Comparison of ENCODE assay signal across 8 cellular contexts in the genomic region with DNA sequence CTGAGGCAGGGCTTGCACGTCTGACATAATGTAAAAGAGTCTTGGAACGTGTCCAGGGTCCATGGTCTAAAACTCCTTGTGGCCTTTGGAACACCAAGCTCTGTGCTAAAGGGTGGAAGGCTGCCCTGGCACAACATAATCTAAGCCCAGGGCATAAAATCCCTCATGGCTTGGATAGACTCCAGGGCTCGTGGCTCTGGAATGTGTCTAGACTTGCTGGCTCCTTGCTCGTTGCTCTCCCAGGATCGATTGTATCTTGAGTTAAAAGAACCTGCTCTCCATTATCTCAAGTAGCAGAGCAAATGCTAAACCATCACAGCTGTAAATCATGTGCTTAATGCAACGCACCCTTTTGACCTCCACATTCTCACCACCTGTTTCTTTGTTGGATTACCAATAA. TPM values are rescaled to one million over a fixed set of nuclear protein-coding genes. Genes with fewer than 3 reads are reported as not detected.
DNase-seq lines count a peak whose midpoint lies in the region; ATAC-seq, FAIRE-seq and TF ChIP-seq lines count a peak whose summit lies in the region.
"Not testable (repeated sequence)": the region's sequence is repeated elsewhere in the genome, so short reads cannot be mapped to it uniquely, and the experiment has no call there.

No MANE protein-coding gene starts in this region.

- not testable (repeated sequence) for H2AFZ ChIP-seq in GM23248; K562 (ENCODE audit: low read depth, low read length); HepG2 (ENCODE audit: low read length)

- WGBS in GM23248 (ENCODE audit: low coverage in 1 of 2, low lambda C conversion rate in 2 of 2, missing lambda C conversion rate in 2 of 2), 2 experiments = 21 to 26% methylated on average over 6 of the region's 6 CpGs
- 9% methylated on average over 6 of the region's 6 CpGs for WGBS in K562 (ENCODE audit: insufficient coverage, low coverage, missing lambda C conversion rate)
- 2% methylated on average over 5 of the region's 6 CpGs for WGBS in HepG2 (ENCODE audit: low lambda C conversion rate)

- TF ChIP-seq EP300 in K562 (IDR thresholded peaks at IDR 0.05; ENCODE audit: low read length); HepG2 (IDR thresholded peaks at IDR 0.05; ENCODE audit: low read depth in 2 of 2, low read length in 2 of 2); HepG2 (CRISPR knock-in tag; IDR thresholded peaks at IDR 0.05; ENCODE audit: borderline replicate concordance): not testable (repeated sequence)

- DNase-seq in AG10803 (ENCODE audit: low read depth) (peak; percentile 44), GM23248 (peak; percentile 49), NCI-H2107 treated with DMSO at 0.1 percent for 48 hours (lab: John Stamatoyannopoulos, UW; ENCODE audit: unreplicated experiment) (peak; percentile 9), SJCRH30 (peak; percentile 22 to 28), fibroblast of mammary gland (ENCODE audit: low read depth) (peak; percentile 6), HepG2 (ENCODE audit: low spot score) (peak; percentile 25)
- not testable (repeated sequence) for DNase-seq in K562 (ENCODE audit: extremely low read depth in 1 of 4, low spot score in 3 of 4); progenitor cell of endocrine pancreas (ENCODE audit: low spot score, unreplicated experiment)

- not testable (repeated sequence) for H4K20me1 ChIP-seq in GM23248 (ENCODE audit: insufficient read depth); K562 (replicated peaks; ENCODE audit: control insufficient read depth, insufficient read depth, low read length); HepG2 (ENCODE audit: insufficient read depth, low read length)

- H3K4me2 ChIP-seq in GM23248 (ENCODE audit: unreplicated experiment); K562 (ENCODE audit: insufficient read depth, low read length); HepG2 (ENCODE audit: low read depth, low read length): not testable (repeated sequence)

- H3K79me2 ChIP-seq in GM23248 (ENCODE audit: insufficient read depth); K562 (ENCODE audit: control insufficient read depth, insufficient read depth, low read length); HepG2 (ENCODE audit: insufficient read depth, low read length): not testable (repeated sequence)

- intact Hi-C loops in K562 (cut with micrococcal nuclease); HepG2 (cut with micrococcal nuclease; ENCODE audit: unreplicated experiment): not testable (repeated sequence)

- H3K27ac ChIP-seq in GM23248; SJCRH30; K562 (ENCODE audit: extremely low read depth, low read depth, low read length); HepG2 (ENCODE audit: extremely low read length, insufficient read depth, low read length): not testable (repeated sequence)

- ATAC-seq in K562, HepG2: not testable (repeated sequence)

- H3K9me2 ChIP-seq in GM23248 (ENCODE audit: insufficient read depth) = not testable (repeated sequence)

- BruUV-seq in K562 (replicated peaks; lab: Mats Ljungman, UMichigan); HepG2 (replicated peaks; lab: Mats Ljungman, UMichigan): not testable (repeated sequence)

- not testable (repeated sequence) for TF ChIP-seq CTCF in AG10803 (conservative IDR thresholded peaks at IDR 0.05; ENCODE audit: low read length); K562 (IDR thresholded peaks at IDR 0.05 in 2 of 3, conservative IDR thresholded peaks at IDR 0.05 in 1 of 3; ENCODE audit: insufficient read depth in 2 of 3, low read depth in 1 of 3, low read length in 3 of 3); fibroblast of mammary gland (conservative IDR thresholded peaks at IDR 0.05; ENCODE audit: control insufficient read depth, insufficient read depth, low read depth, low read length); HepG2 (CRISPR knock-in tag; IDR thresholded peaks at IDR 0.05); progenitor cell of endocrine pancreas (IDR thresholded peaks at IDR 0.05; ENCODE audit: unreplicated experiment)

- not testable (repeated sequence) for H3K9me3 ChIP-seq in GM23248 (ENCODE audit: low read depth); SJCRH30 (replicated peaks); K562 (replicated peaks; ENCODE audit: control insufficient read depth, insufficient read depth, low read depth, low read length); HepG2 (ENCODE audit: low read length)

- H3K36me3 Mint-ChIP-seq in progenitor cell of endocrine pancreas (ENCODE audit: insufficient read depth) = not testable (repeated sequence)

- H3K4me1 ChIP-seq in GM23248 (ENCODE audit: insufficient read depth) (peaks cover 37% of the 10 kb centered on the region), K562 (replicated peaks in 1 of 2; ENCODE audit: control insufficient read depth in 2 of 2, insufficient read depth in 2 of 2, low read length in 2 of 2) (peaks cover 8 to 12% of the 10 kb centered on the region in 2 experiments; a peak in 4 of 5 replicates), HepG2 (ENCODE audit: insufficient read depth, low read length) (peaks cover 21% of the 10 kb centered on the region)
- H3K4me1 ChIP-seq in SJCRH30 = not testable (repeated sequence)

- not testable (repeated sequence) for H3K27me3 Mint-ChIP-seq in progenitor cell of endocrine pancreas

- H3K9me3 Mint-ChIP-seq in progenitor cell of endocrine pancreas (ENCODE audit: low read depth) = not testable (repeated sequence)

- POLR2A ChIA-PET in K562 (lab: Yijun Ruan, JAX) = interaction anchor here (0.6 kb wide), 2 partner anchors 199 to 287 kb away, joined by 3 to 4 read pairs; no protein-coding TSS in a partner anchor
- POLR2A ChIA-PET in HepG2 (lab: Yijun Ruan, JAX) = not testable (repeated sequence)

- H3K36me3 ChIP-seq in GM23248 (ENCODE audit: low read depth); SJCRH30; K562 (ENCODE audit: control insufficient read depth, insufficient read depth, low read length); HepG2 (replicated peaks in 1 of 2; ENCODE audit: control insufficient read depth in 1 of 2, insufficient read depth in 2 of 2, low read length in 2 of 2): not testable (repeated sequence)

- H3F3A ChIP-seq in GM23248 (ENCODE audit: insufficient read depth) = peaks cover 27% of the 10 kb centered on the region

- H3K4me3 Mint-ChIP-seq in progenitor cell of endocrine pancreas (ENCODE audit: low read depth) = not testable (repeated sequence)

- H3K27ac Mint-ChIP-seq in progenitor cell of endocrine pancreas = peak overlapping the region; percentile 29

- H3K27me3 ChIP-seq in GM23248 (replicated peaks; ENCODE audit: insufficient read depth); SJCRH30; K562 (ENCODE audit: control insufficient read depth in 2 of 2, insufficient read depth in 2 of 2, low read length in 2 of 2); HepG2 (ENCODE audit: control insufficient read depth in 1 of 2, insufficient read depth in 2 of 2, low read length in 2 of 2): not testable (repeated sequence)

- not testable (repeated sequence) for FAIRE-seq in K562 (lab: Jason Lieb, UNC); HepG2 (lab: Jason Lieb, UNC)

- H3K9ac ChIP-seq in GM23248; K562 (ENCODE audit: insufficient read depth in 1 of 2, low read depth in 2 of 2, low read length in 2 of 2); HepG2 (ENCODE audit: insufficient read depth, low read depth, low read length): not testable (repeated sequence)

- not testable (repeated sequence) for H3K4me3 ChIP-seq in AG10803 (ENCODE audit: low read length); GM23248; SJCRH30; K562; fibroblast of mammary gland (ENCODE audit: control insufficient read depth, low read depth, low read length); HepG2 (replicated peaks in 1 of 3; ENCODE audit: insufficient read depth in 1 of 3, low read depth in 2 of 3, low read length in 3 of 3)

- CTCF ChIA-PET in K562 (lab: Yijun Ruan, JAX; ENCODE audit: low intra/inter-chr PET ratio) = interaction anchor here (0.5 kb wide), 1 partner anchor 356 kb away, joined by 3 read pairs; no protein-coding TSS in a partner anchor
- CTCF ChIA-PET in HepG2 (lab: Yijun Ruan, JAX; ENCODE audit: low intra/inter-chr PET ratio, low total read pairs) = not testable (repeated sequence)

- not testable (repeated sequence) for TF ChIP-seq POLR2A in K562 (conservative IDR thresholded peaks at IDR 0.05); HepG2 (IDR thresholded peaks at IDR 0.05; ENCODE audit: insufficient read depth in 1 of 2, low read depth in 2 of 2, low read length in 2 of 2)

- TF ChIP-seq RAD21 in K562 (CRISPR knock-in tag; conservative IDR thresholded peaks at IDR 0.05 in 1 of 2, IDR thresholded peaks at IDR 0.05 in 1 of 2); HepG2 (CRISPR knock-in tag; IDR thresholded peaks at IDR 0.05): not testable (repeated sequence)

- in situ Hi-C loops in GM23248 (cut with MboI); K562 (cut with MboI); HepG2 (cut with HindIII; ENCODE audit: extremely low pct_ligation_motif_present, low pct_unique_long_range_greater_than_20kb): not testable (repeated sequence)

- not testable (repeated sequence) for H3K4me1 Mint-ChIP-seq in progenitor cell of endocrine pancreas (ENCODE audit: low read depth)

- H3K9me1 ChIP-seq in K562 (ENCODE audit: control insufficient read depth, insufficient read depth, low read length) = not testable (repeated sequence)

RNA-seq across cellular contexts. Expression of gene SH3BP5, which starts 31.7 kb away (rescaled TPM):
- total RNA-seq in GM23248 (2014; rRNA removed; shearing (Covaris generic)) = 39.2 and 69.2 TPM in 2 replicates
- polyA plus RNA-seq in GM23248 (2016; fragmentation: Nextera tagmentation; extraction: Ambion mirVana) (35.9 and 37.8 TPM in 2 replicates), K562 (2011; rRNA removed) (26.2 and 29.0 TPM in 2 replicates), K562 (2014; fragmentation: Illumina TruSeq; extraction: Trizol) (22.0 and 28.0 TPM in 2 replicates), K562 (2014; fragmentation: Nextera tagmentation; extraction: Ambion mirVana) (1 to 10 TPM; 2.9 to 3.5 TPM), K562 (2014; rRNA removed) (23.4 and 24.7 TPM in 2 replicates), HepG2 (2011; rRNA removed) (0.09 and 0.16 TPM in 2 replicates)
- total RNA-seq in SJCRH30 (2014; rRNA removed; shearing (Covaris generic)) = 8.1 and 8.5 TPM in 2 replicates
- 17.8 and 19.2 TPM in 2 replicates for total RNA-seq in K562 (2011; cell fraction: chromatin; rRNA removed; ENCODE audit: low replicate concordance)
- 10.1 and 13.8 TPM in 2 replicates for total RNA-seq in K562 (2011; cell fraction: nucleolus; rRNA removed)
- 11.7 and 17.1 TPM in 2 replicates for total RNA-seq in K562 (2011; cell fraction: nucleoplasm; rRNA removed)
- total RNA-seq in K562 (2014; rRNA removed) (14.9 and 17.1 TPM in 2 replicates), K562 (2014; rRNA removed; fragmentation: Illumina TruSeq; extraction: Trizol) (13.5 and 15.2 TPM in 2 replicates), K562 (2015; rRNA removed; fragmentation: Illumina TruSeq; extraction: Trizol) (12.2 and 13.5 TPM in 2 replicates), K562 (2021) (13.9 and 18.6 TPM in 2 replicates), HepG2 (2016; rRNA removed; fragmentation: Illumina TruSeq; extraction: Trizol) (0.09 TPM in 1 of 2 replicates, not detected in the other), progenitor cell of endocrine pancreas (11.6 and 14.7 TPM in 2 replicates)
- polyA plus RNA-seq in K562 (2011; cell fraction: cytosol; rRNA removed) = 19.8 and 19.9 TPM in 2 replicates
- polyA plus RNA-seq in K562 (2011; cell fraction: nucleus; rRNA removed) = 18.5 and 19.8 TPM in 2 replicates
- 20.4 and 27.0 TPM in 2 replicates for polyA plus RNA-seq in K562 (2012)
- 15.7 and 16.1 TPM in 2 replicates for polyA minus RNA-seq in K562 (2011; rRNA and poly(A)+ RNA removed)
- 12.2 and 14.1 TPM in 2 replicates for polyA minus RNA-seq in K562 (2011; cell fraction: cytosol; rRNA and poly(A)+ RNA removed)
- 8.8 and 12.4 TPM in 2 replicates for polyA minus RNA-seq in K562 (2011; cell fraction: nucleus; rRNA and poly(A)+ RNA removed)
- not detected in 2 replicates for total RNA-seq in HepG2 (2016; cell fraction: cytosol; rRNA removed; fragmentation: Illumina TruSeq; extraction: Trizol; ENCODE audit: low read depth)
- total RNA-seq in HepG2 (2016; cell fraction: insoluble cytoplasmic fraction; rRNA removed; fragmentation: Illumina TruSeq; extraction: Trizol) = 0.06 TPM in 1 of 2 replicates, not detected in the other
- total RNA-seq in HepG2 (2016; cell fraction: membrane; rRNA removed; fragmentation: Illumina TruSeq; extraction: Trizol) = not detected in 2 replicates
- not detected in 2 replicates for total RNA-seq in HepG2 (2016; cell fraction: nucleus; rRNA removed; fragmentation: Illumina TruSeq; extraction: Trizol)
- 0.05 and 0.09 TPM in 2 replicates for polyA plus RNA-seq in HepG2 (2011; cell fraction: cytosol; rRNA removed)
- 0.26 TPM in 1 of 2 replicates, not detected in the other for polyA plus RNA-seq in HepG2 (2011; cell fraction: nucleus; rRNA removed)
- polyA plus RNA-seq in HepG2 (2012) = 0.11 TPM in 1 of 2 replicates, not detected in the other
- polyA plus RNA-seq in HepG2 (2016; cell fraction: cytosol; fragmentation: Illumina TruSeq; extraction: Trizol; ENCODE audit: low read depth) = not detected in 2 replicates
- polyA plus RNA-seq in HepG2 (2016; cell fraction: insoluble cytoplasmic fraction; fragmentation: Illumina TruSeq; extraction: Trizol; ENCODE audit: low read depth) = 0.25 TPM in 1 of 2 replicates, not detected in the other
- not detected in 2 replicates for polyA plus RNA-seq in HepG2 (2016; cell fraction: membrane; fragmentation: Illumina TruSeq; extraction: Trizol; ENCODE audit: low read depth)
- not detected in 2 replicates for polyA plus RNA-seq in HepG2 (2016; cell fraction: nucleus; fragmentation: Illumina TruSeq; extraction: Trizol; ENCODE audit: insufficient read depth, low read depth)
- 0.18 and 30.8 TPM in 2 replicates for polyA minus RNA-seq in HepG2 (2011; rRNA and poly(A)+ RNA removed; ENCODE audit: low replicate concordance)
- polyA minus RNA-seq in HepG2 (2011; cell fraction: cytosol; rRNA and poly(A)+ RNA removed) = not detected in 2 replicates
- polyA minus RNA-seq in HepG2 (2011; cell fraction: nucleus; rRNA and poly(A)+ RNA removed) = 0.52 TPM in 1 of 2 replicates, not detected in the other
